1 cellular context compared by ENCODE assay signal in the genomic region with DNA sequence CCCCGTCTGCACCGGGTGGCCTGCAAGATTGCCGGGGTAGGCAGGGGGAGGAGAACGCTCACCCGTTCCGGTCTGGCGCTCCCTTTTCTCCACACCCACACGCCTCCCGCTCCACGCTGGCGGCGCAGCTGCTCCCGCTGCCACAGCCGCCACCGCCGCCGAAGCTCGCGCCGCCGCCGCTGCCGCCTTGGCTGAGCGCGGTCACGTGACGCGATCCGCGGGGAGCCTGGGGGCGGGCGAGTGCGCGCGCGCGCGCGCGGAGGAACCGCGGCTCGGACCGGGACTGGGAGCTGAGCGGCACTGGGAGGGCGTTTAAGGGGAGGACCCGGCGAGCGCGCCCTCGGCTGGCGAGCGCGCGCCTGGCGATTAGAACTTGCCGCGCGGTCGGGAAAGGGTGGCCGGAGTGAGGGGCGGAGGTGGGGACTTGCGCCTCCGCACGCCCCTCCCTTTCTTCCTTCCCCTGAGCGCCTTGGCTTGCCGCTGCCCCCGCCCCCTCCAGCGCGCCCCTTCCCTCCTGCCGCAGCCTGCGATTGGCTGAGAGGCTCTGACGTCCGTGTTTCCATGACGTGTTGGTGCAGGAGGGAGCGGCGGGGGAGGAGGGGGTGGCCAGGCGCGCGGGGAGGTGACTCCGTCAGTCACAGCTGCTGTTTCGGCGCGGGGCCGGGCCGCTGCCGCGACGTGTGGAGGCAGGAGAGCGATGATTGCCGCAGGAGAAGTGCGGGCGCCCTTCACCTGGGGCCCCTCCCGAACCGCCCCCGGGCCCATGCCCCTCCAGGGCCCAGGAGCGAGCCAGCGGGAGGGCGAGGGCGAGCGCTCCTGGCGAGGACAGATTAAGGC.
A peak's percentile ranks its signal among the peaks of the same experiment; 100 is the strongest.
TF ChIP-seq lines count a peak whose summit lies in the region.

No MANE protein-coding gene starts in this region.

TF ChIP-seq in HepG2, 621 proteins besides CTCF, POLR2A, EP300 and RAD21 (continued from another document and continues in another):
- TF ChIP-seq TBL1XR1 (IDR thresholded peaks at IDR 0.05; ENCODE audit: borderline replicate concordance, low read length, partially characterized antibody) (no peak), ZNF724P (CRISPR knock-in tag; IDR thresholded peaks at IDR 0.05; ENCODE audit: borderline replicate concordance) (0 out of 2 replicates have a peak, but pooled peaks have one; percentile 42), MIER3 (CRISPR knock-in tag; IDR thresholded peaks at IDR 0.05; ENCODE audit: borderline replicate concordance) (no peak), MYNN (CRISPR knock-in tag; IDR thresholded peaks at IDR 0.05; ENCODE audit: low read depth) (no peak), ZKSCAN8 (CRISPR knock-in tag; IDR thresholded peaks at IDR 0.05; ENCODE audit: borderline replicate concordance) (no peak), ZNF530 (CRISPR knock-in tag; IDR thresholded peaks at IDR 0.05; ENCODE audit: low read depth) (no peak), DZIP1 (CRISPR knock-in tag; IDR thresholded peaks at IDR 0.05) (peak; percentile 24; the same call in 1 of the 2 replicates), ZNF562 (CRISPR knock-in tag; IDR thresholded peaks at IDR 0.05; ENCODE audit: borderline replicate concordance) (no peak), ZNF775 (CRISPR knock-in tag; IDR thresholded peaks at IDR 0.05; ENCODE audit: borderline replicate concordance) (no peak), KAT7 (CRISPR knock-in tag; IDR thresholded peaks at IDR 0.05; ENCODE audit: borderline replicate concordance) (peak; percentile 31; the same call in 1 of the 2 replicates), EHMT2 (IDR thresholded peaks at IDR 0.05; ENCODE audit: borderline replicate concordance, low read depth, low read length) (no peak), LBX2 (CRISPR knock-in tag; IDR thresholded peaks at IDR 0.05; ENCODE audit: borderline replicate concordance) (no peak), REPIN1 (CRISPR knock-in tag; IDR thresholded peaks at IDR 0.05; ENCODE audit: borderline replicate concordance, low read depth) (no peak), ZNF331 (CRISPR knock-in tag; IDR thresholded peaks at IDR 0.05) (0 out of 2 replicates have a peak, but pooled peaks have one; percentile 18), ZNF572 (CRISPR knock-in tag; IDR thresholded peaks at IDR 0.05) (no peak), ZNF557 (CRISPR knock-in tag; IDR thresholded peaks at IDR 0.05) (no peak), ZSCAN30 (CRISPR knock-in tag; IDR thresholded peaks at IDR 0.05) (peak; percentile 61; the same call in 1 of the 2 replicates), ZNF549 (CRISPR knock-in tag; IDR thresholded peaks at IDR 0.05) (no peak), ZC3H4 (CRISPR knock-in tag; IDR thresholded peaks at IDR 0.05; ENCODE audit: borderline replicate concordance) (no peak), FOXM1 (CRISPR knock-in tag; IDR thresholded peaks at IDR 0.05) (no peak), NRL (CRISPR knock-in tag; IDR thresholded peaks at IDR 0.05; ENCODE audit: borderline replicate concordance) (peak; percentile 20; the same call in 1 of the 2 replicates), ZNF703 (CRISPR knock-in tag; IDR thresholded peaks at IDR 0.05; ENCODE audit: borderline replicate concordance) (no peak), HNRNPL (IDR thresholded peaks at IDR 0.05; ENCODE audit: low read depth, low read length) (no peak), RARA (CRISPR knock-in tag; IDR thresholded peaks at IDR 0.05) (no peak), ZNF777 (CRISPR knock-in tag; IDR thresholded peaks at IDR 0.05) (peak; percentile 88; the same call in 1 of the 2 replicates), SMYD3 (CRISPR knock-in tag; IDR thresholded peaks at IDR 0.05) (0 out of 2 replicates have a peak, but pooled peaks have one; percentile 3), THYN1 (CRISPR knock-in tag; IDR thresholded peaks at IDR 0.05; ENCODE audit: borderline replicate concordance, low read depth) (no peak), ZNF609 (CRISPR knock-in tag; IDR thresholded peaks at IDR 0.05; ENCODE audit: borderline replicate concordance) (no peak), SRSF9 (IDR thresholded peaks at IDR 0.05; ENCODE audit: borderline replicate concordance, insufficient read depth, low read depth, low read length, poor library complexity, severe bottlenecking) (no peak)
- TF ChIP-seq, protein P1, sequence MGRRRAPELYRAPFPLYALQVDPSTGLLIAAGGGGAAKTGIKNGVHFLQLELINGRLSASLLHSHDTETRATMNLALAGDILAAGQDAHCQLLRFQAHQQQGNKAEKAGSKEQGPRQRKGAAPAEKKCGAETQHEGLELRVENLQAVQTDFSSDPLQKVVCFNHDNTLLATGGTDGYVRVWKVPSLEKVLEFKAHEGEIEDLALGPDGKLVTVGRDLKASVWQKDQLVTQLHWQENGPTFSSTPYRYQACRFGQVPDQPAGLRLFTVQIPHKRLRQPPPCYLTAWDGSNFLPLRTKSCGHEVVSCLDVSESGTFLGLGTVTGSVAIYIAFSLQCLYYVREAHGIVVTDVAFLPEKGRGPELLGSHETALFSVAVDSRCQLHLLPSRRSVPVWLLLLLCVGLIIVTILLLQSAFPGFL (CRISPR knock-in tag; IDR thresholded peaks at IDR 0.05), result no peak
- TF ChIP-seq, protein P2, sequence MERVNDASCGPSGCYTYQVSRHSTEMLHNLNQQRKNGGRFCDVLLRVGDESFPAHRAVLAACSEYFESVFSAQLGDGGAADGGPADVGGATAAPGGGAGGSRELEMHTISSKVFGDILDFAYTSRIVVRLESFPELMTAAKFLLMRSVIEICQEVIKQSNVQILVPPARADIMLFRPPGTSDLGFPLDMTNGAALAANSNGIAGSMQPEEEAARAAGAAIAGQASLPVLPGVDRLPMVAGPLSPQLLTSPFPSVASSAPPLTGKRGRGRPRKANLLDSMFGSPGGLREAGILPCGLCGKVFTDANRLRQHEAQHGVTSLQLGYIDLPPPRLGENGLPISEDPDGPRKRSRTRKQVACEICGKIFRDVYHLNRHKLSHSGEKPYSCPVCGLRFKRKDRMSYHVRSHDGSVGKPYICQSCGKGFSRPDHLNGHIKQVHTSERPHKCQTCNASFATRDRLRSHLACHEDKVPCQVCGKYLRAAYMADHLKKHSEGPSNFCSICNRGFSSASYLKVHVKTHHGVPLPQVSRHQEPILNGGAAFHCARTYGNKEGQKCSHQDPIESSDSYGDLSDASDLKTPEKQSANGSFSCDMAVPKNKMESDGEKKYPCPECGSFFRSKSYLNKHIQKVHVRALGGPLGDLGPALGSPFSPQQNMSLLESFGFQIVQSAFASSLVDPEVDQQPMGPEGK (CRISPR knock-in tag; IDR thresholded peaks at IDR 0.05), result peak; percentile 89
- TF ChIP-seq, protein P3, sequence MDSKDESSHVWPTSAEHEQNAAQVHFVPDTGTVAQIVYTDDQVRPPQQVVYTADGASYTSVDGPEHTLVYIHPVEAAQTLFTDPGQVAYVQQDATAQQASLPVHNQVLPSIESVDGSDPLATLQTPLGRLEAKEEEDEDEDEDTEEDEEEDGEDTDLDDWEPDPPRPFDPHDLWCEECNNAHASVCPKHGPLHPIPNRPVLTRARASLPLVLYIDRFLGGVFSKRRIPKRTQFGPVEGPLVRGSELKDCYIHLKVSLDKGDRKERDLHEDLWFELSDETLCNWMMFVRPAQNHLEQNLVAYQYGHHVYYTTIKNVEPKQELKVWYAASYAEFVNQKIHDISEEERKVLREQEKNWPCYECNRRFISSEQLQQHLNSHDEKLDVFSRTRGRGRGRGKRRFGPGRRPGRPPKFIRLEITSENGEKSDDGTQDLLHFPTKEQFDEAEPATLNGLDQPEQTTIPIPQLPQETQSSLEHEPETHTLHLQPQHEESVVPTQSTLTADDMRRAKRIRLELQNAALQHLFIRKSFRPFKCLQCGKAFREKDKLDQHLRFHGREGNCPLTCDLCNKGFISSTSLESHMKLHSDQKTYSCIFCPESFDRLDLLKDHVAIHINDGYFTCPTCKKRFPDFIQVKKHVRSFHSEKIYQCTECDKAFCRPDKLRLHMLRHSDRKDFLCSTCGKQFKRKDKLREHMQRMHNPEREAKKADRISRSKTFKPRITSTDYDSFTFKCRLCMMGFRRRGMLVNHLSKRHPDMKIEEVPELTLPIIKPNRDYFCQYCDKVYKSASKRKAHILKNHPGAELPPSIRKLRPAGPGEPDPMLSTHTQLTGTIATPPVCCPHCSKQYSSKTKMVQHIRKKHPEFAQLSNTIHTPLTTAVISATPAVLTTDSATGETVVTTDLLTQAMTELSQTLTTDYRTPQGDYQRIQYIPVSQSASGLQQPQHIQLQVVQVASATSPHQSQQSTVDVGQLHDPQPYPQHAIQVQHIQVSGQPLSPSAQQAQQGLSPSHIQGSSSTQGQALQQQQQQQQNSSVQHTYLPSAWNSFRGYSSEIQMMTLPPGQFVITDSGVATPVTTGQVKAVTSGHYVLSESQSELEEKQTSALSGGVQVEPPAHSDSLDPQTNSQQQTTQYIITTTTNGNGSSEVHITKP (CRISPR knock-in tag; IDR thresholded peaks at IDR 0.05; ENCODE audit: low read depth), result no peak
- TF ChIP-seq, protein P4, sequence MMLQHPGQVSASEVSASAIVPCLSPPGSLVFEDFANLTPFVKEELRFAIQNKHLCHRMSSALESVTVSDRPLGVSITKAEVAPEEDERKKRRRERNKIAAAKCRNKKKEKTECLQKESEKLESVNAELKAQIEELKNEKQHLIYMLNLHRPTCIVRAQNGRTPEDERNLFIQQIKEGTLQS (CRISPR knock-in tag; IDR thresholded peaks at IDR 0.05), result peak; percentile 36; the same call in 1 of the 2 replicates
- TF ChIP-seq, protein P5, sequence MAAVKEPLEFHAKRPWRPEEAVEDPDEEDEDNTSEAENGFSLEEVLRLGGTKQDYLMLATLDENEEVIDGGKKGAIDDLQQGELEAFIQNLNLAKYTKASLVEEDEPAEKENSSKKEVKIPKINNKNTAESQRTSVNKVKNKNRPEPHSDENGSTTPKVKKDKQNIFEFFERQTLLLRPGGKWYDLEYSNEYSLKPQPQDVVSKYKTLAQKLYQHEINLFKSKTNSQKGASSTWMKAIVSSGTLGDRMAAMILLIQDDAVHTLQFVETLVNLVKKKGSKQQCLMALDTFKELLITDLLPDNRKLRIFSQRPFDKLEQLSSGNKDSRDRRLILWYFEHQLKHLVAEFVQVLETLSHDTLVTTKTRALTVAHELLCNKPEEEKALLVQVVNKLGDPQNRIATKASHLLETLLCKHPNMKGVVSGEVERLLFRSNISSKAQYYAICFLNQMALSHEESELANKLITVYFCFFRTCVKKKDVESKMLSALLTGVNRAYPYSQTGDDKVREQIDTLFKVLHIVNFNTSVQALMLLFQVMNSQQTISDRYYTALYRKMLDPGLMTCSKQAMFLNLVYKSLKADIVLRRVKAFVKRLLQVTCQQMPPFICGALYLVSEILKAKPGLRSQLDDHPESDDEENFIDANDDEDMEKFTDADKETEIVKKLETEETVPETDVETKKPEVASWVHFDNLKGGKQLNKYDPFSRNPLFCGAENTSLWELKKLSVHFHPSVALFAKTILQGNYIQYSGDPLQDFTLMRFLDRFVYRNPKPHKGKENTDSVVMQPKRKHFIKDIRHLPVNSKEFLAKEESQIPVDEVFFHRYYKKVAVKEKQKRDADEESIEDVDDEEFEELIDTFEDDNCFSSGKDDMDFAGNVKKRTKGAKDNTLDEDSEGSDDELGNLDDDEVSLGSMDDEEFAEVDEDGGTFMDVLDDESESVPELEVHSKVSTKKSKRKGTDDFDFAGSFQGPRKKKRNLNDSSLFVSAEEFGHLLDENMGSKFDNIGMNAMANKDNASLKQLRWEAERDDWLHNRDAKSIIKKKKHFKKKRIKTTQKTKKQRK (IDR thresholded peaks at IDR 0.05; ENCODE audit: low read length), result no peak
